Comparison of ENCODE assay signal across 23 cellular contexts in genomic region chrX:148416142-148416541, GRCh38.
DNase-seq lines count a peak whose midpoint lies in the region; ATAC-seq and TF ChIP-seq lines count a peak whose summit lies in the region.
"Had no signal": no experiment of that assay in that cellular context is flagged by ENCODE, and none has a peak within 500 bp of the region (broad histone marks: within the 10 kb centered on the region; RNA-seq: fewer than 3 reads in every experiment).

No MANE protein-coding gene starts in this region.

- DNase-seq in CD14-positive monocyte (ENCODE audit: low spot score) (peak; percentile 40), NOMO-1 (lab: John Stamatoyannopoulos, UW; ENCODE audit: unreplicated experiment in 2 of 2) (peak; percentile 72 to 83), germinal center (ENCODE audit: low spot score) (peak; percentile 8), GM19238 (ENCODE audit: insufficient read length, low spot score) (no peak), T-helper 9 cell (no peak), endodermal cell (no peak)
- no peak for DNase-seq in activated CD4-positive, alpha-beta T cell treated with anti-CD3 and anti-CD28 coated beads, Interleukin-2, amount 50 U/mL, for 1 hour
- DNase-seq: activated CD4-positive, alpha-beta T cell treated with anti-CD3 and anti-CD28 coated beads for 48 hours; activated naive CD4-positive, alpha-beta T cell treated with anti-CD3 and anti-CD28 coated beads, Interleukin-2, amount 50 U/mL, for 16 hours; activated T-cell treated with anti-CD3 and anti-CD28 coated beads, Interleukin-2, amount 50 U/mL, for 72 hours; mesenchymal stem cell; MM.1S; NCI-H1694 treated with DMSO at 0.1 percent for 48 hours; NCI-H69; retina; SJCRH30; stimulated activated CD4-positive, alpha-beta T cell treated with anti-CD3 and anti-CD28 coated beads, Interleukin-2, amount 100 ng/mL, for 48 hours; stimulated activated naive CD8-positive, alpha-beta T cell treated with anti-CD3 and anti-CD28 coated beads, Interleukin-15, Interleukin-2, amounts not matched to agents 100 U/mL and 50 U/mL, for 24 hours; tibial artery had no signal

- H3K4me3 Mint-ChIP-seq in CD14-positive monocyte: no peak overlapping the region
- no peak overlapping the region for H3K4me3 Mint-ChIP-seq in endodermal cell
- H3K4me3 Mint-ChIP-seq: activated T-cell treated with anti-CD3 and anti-CD28 coated beads, Interleukin-2, amount 50 U/mL, for 72 hours; dendritic cell treated with granulocyte-macrophage colony-stimulating factor and Interleukin-4, amounts not matched to agents 40 ng/mL and 50 ng/mL, for 4 days had no signal

- intact Hi-C loops in CD14-positive monocyte (cut with micrococcal nuclease): no loop called here

- peak; percentile 79 for ATAC-seq in HG02938 (IDR thresholded peaks at IDR 0.05; ENCODE audit: unreplicated experiment)
- ATAC-seq: activated T-cell treated with anti-CD3 and anti-CD28 coated beads, Interleukin-2, amount 50 U/mL, for 72 hours; stimulated activated naive CD8-positive, alpha-beta T cell treated with anti-CD3 and anti-CD28 coated beads, Interleukin-15, Interleukin-2, amounts not matched to agents 100 U/mL and 50 U/mL, for 24 hours had no signal

- H3K27ac Mint-ChIP-seq in CD14-positive monocyte (peak overlapping the region in 4 of 7 donors; percentile 46 to 66 (median 50)), endodermal cell (no peak overlapping the region)
- H3K27ac Mint-ChIP-seq: activated T-cell treated with anti-CD3 and anti-CD28 coated beads, Interleukin-2, amount 50 U/mL, for 72 hours; dendritic cell treated with granulocyte-macrophage colony-stimulating factor and Interleukin-4, amounts not matched to agents 40 ng/mL and 50 ng/mL, for 4 days had no signal

- H3K4me1 Mint-ChIP-seq in CD14-positive monocyte (peaks cover 31% of the 10 kb centered on the region), endodermal cell (no peaks in the 10 kb centered on the region)

- H3K9me3 Mint-ChIP-seq in CD14-positive monocyte (peaks cover 0 to 3% (median 0%) of the 10 kb centered on the region in 7 donors), endodermal cell (peaks cover 31% of the 10 kb centered on the region)
- H3K9me3 Mint-ChIP-seq: dendritic cell treated with granulocyte-macrophage colony-stimulating factor and Interleukin-4, amounts not matched to agents 40 ng/mL and 50 ng/mL, for 4 days had no signal

- H3K27me3 Mint-ChIP-seq in CD14-positive monocyte (ENCODE audit: low read depth in 3 of 3): peaks cover 0 to 2% (median 0%) of the 10 kb centered on the region in 3 donors
- no peaks in the 10 kb centered on the region for H3K27me3 Mint-ChIP-seq in endodermal cell (ENCODE audit: insufficient read depth)

- 93 to 100% methylated on average over 1 to 2 of the region's 2 CpGs for WGBS in endodermal cell (ENCODE audit: insufficient coverage in 1 of 2, insufficient read length in 1 of 2), 2 experiments

- H3K9ac ChIP-seq in endodermal cell (ENCODE audit: extremely low read depth, low read length, poor library complexity, severe bottlenecking): no peak overlapping the region
- H3K9ac ChIP-seq: BLaER1 treated with 17β-estradiol and CSF1 and Interleukin-3, amounts not matched to agents 10 nM and 100 nM had no signal

- H3K9me3 ChIP-seq in endodermal cell (ENCODE audit: control insufficient read depth, low read length): no peaks in the 10 kb centered on the region
- H3K9me3 ChIP-seq: SJCRH30, tibial artery had no signal

- TF ChIP-seq CTCF in CD14-positive monocyte (IDR thresholded peaks at IDR 0.05) (no peak), endodermal cell (conservative IDR thresholded peaks at IDR 0.05) (no peak)

- no peaks in the 10 kb centered on the region for H3K27me3 ChIP-seq in endodermal cell (ENCODE audit: control insufficient read depth, insufficient read depth, low read length, poor library complexity, severe bottlenecking)
- H3K27me3 ChIP-seq: BLaER1 treated with 17β-estradiol and CSF1 and Interleukin-3, amounts not matched to agents 10 nM and 100 nM; cardiac muscle cell; SJCRH30; tibial artery had no signal

- no peaks in the 10 kb centered on the region for H3K4me1 ChIP-seq in endodermal cell (ENCODE audit: control insufficient read depth, insufficient read depth, low read length)
- H3K4me1 ChIP-seq: BLaER1 treated with 17β-estradiol and CSF1 and Interleukin-3, amounts not matched to agents 10 nM and 100 nM; SJCRH30; tibial artery had no signal

- H3K36me3 ChIP-seq in endodermal cell (ENCODE audit: control insufficient read depth, insufficient read depth, low read length): no peaks in the 10 kb centered on the region
- H3K36me3 ChIP-seq: BLaER1 treated with 17β-estradiol and CSF1 and Interleukin-3, amounts not matched to agents 10 nM and 100 nM; cardiac muscle cell; SJCRH30; tibial artery had no signal

- H3K36me3 Mint-ChIP-seq in CD14-positive monocyte (no peaks in the 10 kb centered on the region), endodermal cell (ENCODE audit: low read depth) (no peaks in the 10 kb centered on the region)

- no peak overlapping the region for H3K27ac ChIP-seq in endodermal cell (ENCODE audit: low read depth, low read length)
- H3K27ac ChIP-seq: cardiac muscle cell, SJCRH30, tibial artery had no signal

- H3K4me3 ChIP-seq in endodermal cell (ENCODE audit: low read length): no peak overlapping the region
- H3K4me3 ChIP-seq: BLaER1 treated with 17β-estradiol and CSF1 and Interleukin-3, amounts not matched to agents 10 nM and 100 nM; cardiac muscle cell; SJCRH30; tibial artery had no signal

Comparison
In these comparisons a context has a peak if more than half of its experiments do, and no peak if none do; other contexts are left out.
1. DNase-seq: peak in CD14-positive monocyte (single experiment), NOMO-1 (2 of 2) and germinal center (single experiment); none in GM19238 (single experiment), activated CD4-positive, alpha-beta T cell treated with anti-CD3 and anti-CD28 coated beads, Interleukin-2, amount 50 U/mL, for 1 hour (single experiment), T-helper 9 cell (single experiment) and endodermal cell (single experiment).